In genomic region chr11:60482361-60482760, GRCh38 we compare ENCODE assay signal across 18 cellular contexts. TPM values are rescaled to one million over a fixed set of nuclear protein-coding genes. Genes with fewer than 3 reads are reported as not detected.
DNase-seq lines count a peak whose midpoint lies in the region; ATAC-seq, FAIRE-seq and TF ChIP-seq lines count a peak whose summit lies in the region.
"Had no signal": no experiment of that assay in that cellular context is flagged by ENCODE, and none has a peak within 500 bp of the region (broad histone marks: within the 10 kb centered on the region; RNA-seq: fewer than 3 reads in every experiment).

No MANE protein-coding gene starts in this region.

- no peaks in the 10 kb centered on the region for H3K4me1 ChIP-seq in mucosa of descending colon (ENCODE audit: low read depth)
- H3K4me1 ChIP-seq: tibial nerve had no signal

- FAIRE-seq in GM18507 (lab: Jason Lieb, UNC), result peak; percentile 70

- no peak for DNase-seq in GM18507 (ENCODE audit: extremely low spot score, insufficient read length, low read depth)
- peak; percentile 78 for DNase-seq in OCI-M1 (lab: John Stamatoyannopoulos, UW)
- no peak for DNase-seq in mucosa of descending colon
- DNase-seq in stimulated activated CD4-positive, alpha-beta T cell treated with anti-CD3 and anti-CD28 coated beads, Interleukin-4, amount 100 ng/mL, for 1 hour, result no peak
- DNase-seq in stimulated activated naive CD4-positive, alpha-beta T cell treated with Interleukin-2 at 50 U/mL for 16 hours (lab: John Stamatoyannopoulos, UW), result no peak
- no peak for DNase-seq in NCI-H1930 (lab: John Stamatoyannopoulos, UW)
- no peak for DNase-seq in dermis blood vessel endothelial cell
- DNase-seq: activated naive CD8-positive, alpha-beta T cell treated with anti-CD3 and anti-CD28 coated beads, Interleukin-2, amount 10 ng/mL, durations not matched to agents 7 days and 5 days; cerebellar nuclear complex; heart left ventricle; NCI-H2171; nucleus accumbens; PC-3; stimulated activated CD4-positive, alpha-beta T cell treated with anti-CD3 and anti-CD28 coated beads, Interleukin-12 subunit alpha, Interleukin-12 subunit beta, amount 100 ng/mL, for 4 hours had no signal

- H3K36me3 ChIP-seq in mucosa of descending colon (ENCODE audit: low read depth), result no peaks in the 10 kb centered on the region
- H3K36me3 ChIP-seq: heart left ventricle, tibial nerve had no signal

- no peak overlapping the region for H3K4me3 ChIP-seq in mucosa of descending colon
- H3K4me3 ChIP-seq: heart left ventricle, tibial nerve had no signal

- ATAC-seq in HG03342 (IDR thresholded peaks at IDR 0.05; ENCODE audit: unreplicated experiment) (peak; percentile 43), mucosa of descending colon (peak; percentile 59)
- ATAC-seq: PC-3 had no signal

- H3K9me3 ChIP-seq in mucosa of descending colon, result no peaks in the 10 kb centered on the region
- H3K9me3 ChIP-seq: heart left ventricle, tibial nerve had no signal

- intact Hi-C loops in mucosa of descending colon (cut with DNase I, micrococcal nuclease), result no loop called here

- TF ChIP-seq CTCF in mucosa of descending colon (IDR thresholded peaks at IDR 0.05), result no peak

RNA-seq across cellular contexts. Expression of gene MS4A12, which starts 10.2 kb away (rescaled TPM):
- 1,000 to 10,000 TPM in 1 of 3 donors, 100 to 1,000 TPM in 2; 411 to 1,262 (median 644) TPM for total RNA-seq in mucosa of descending colon
- total RNA-seq in dermis blood vessel endothelial cell, result not detected in 2 replicates
- total RNA-seq: activated naive CD8-positive, alpha-beta T cell treated with anti-CD3 and anti-CD28 coated beads, Interleukin-2, amount 10 ng/mL, durations not matched to agents 7 days and 5 days; heart left ventricle; LHCN-M2; lower leg skin; PC-3; tibial nerve had no signal

RNA-seq across cellular contexts. Expression of gene MS4A1, which starts 26.7 kb away (rescaled TPM):
- total RNA-seq in mucosa of descending colon, result 1 to 10 TPM in 2 of 3 donors, not detected in 1; 1.1 to 2.2 TPM
- not detected in 2 replicates for total RNA-seq in dermis blood vessel endothelial cell
- total RNA-seq: LHCN-M2, PC-3 had no signal

RNA-seq across cellular contexts. Expression of gene MS4A13, which starts 32.8 kb away (rescaled TPM):
- total RNA-seq in mucosa of descending colon (not detected), dermis blood vessel endothelial cell (not detected in 2 replicates)
- total RNA-seq: activated naive CD8-positive, alpha-beta T cell treated with anti-CD3 and anti-CD28 coated beads, Interleukin-2, amount 10 ng/mL, durations not matched to agents 7 days and 5 days; heart left ventricle; LHCN-M2; lower leg skin; PC-3; tibial nerve had no signal

RNA-seq across cellular contexts. Expression of gene MS4A5, which starts 53.0 kb away (rescaled TPM):
- not detected for total RNA-seq in mucosa of descending colon
- total RNA-seq in dermis blood vessel endothelial cell, result not detected in 2 replicates
- total RNA-seq: activated naive CD8-positive, alpha-beta T cell treated with anti-CD3 and anti-CD28 coated beads, Interleukin-2, amount 10 ng/mL, durations not matched to agents 7 days and 5 days; heart left ventricle; LHCN-M2; lower leg skin; PC-3; tibial nerve had no signal

Comparison
In these comparisons a context has a peak if more than half of its experiments do, and no peak if none do; other contexts are left out.
1. RNA of gene MS4A12, which starts 10.2 kb away (total RNA-seq): 411 to 1,262 TPM in mucosa of descending colon; not detected in dermis blood vessel endothelial cell; every median in the first group is over 100 times any median in the second.